Comparison of ENCODE assay signal across 12 cellular contexts in the genomic region with DNA sequence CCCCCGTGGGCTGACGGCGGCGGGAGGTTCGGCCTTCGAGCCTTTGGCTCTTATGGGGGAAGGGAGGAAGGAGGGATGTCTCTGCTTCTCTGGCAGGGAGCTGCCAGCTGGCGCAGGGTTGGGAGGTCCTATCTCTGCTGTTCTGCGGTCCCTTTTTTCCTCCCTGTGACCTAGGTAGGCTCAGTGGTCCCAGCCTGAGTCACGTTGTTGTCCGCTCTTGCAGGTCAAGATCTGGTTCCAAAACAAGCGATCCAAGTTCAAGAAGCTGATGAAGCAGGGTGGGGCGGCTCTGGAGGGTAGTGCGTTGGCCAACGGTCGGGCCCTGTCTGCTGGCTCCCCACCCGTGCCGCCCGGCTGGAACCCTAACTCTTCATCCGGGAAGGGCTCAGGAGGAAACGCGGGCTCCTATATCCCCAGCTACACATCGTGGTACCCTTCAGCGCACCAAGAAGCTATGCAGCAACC. TPM values are rescaled to one million over a fixed set of nuclear protein-coding genes. Genes with fewer than 3 reads are reported as not detected.
A peak's percentile ranks its signal among the peaks of the same experiment; 100 is the strongest.
DNase-seq lines count a peak whose midpoint lies in the region; ATAC-seq and TF ChIP-seq lines count a peak whose summit lies in the region.
"Had no signal": no experiment of that assay in that cellular context is flagged by ENCODE, and none has a peak within 500 bp of the region (broad histone marks: within the 10 kb centered on the region; RNA-seq: fewer than 3 reads in every experiment).

No MANE protein-coding gene starts in this region.

- peak overlapping the region; percentile 58 for H3K27ac Mint-ChIP-seq in activated naive CD8-positive, alpha-beta T cell

- CTCF ChIA-PET in AG04450 (lab: Charles Lee): interaction anchor here (0.5 kb wide), 1 partner anchor 500 kb away, joined by 3 read pairs; no protein-coding TSS in a partner anchor

- H3K27me3 ChIP-seq in AG04450 (ENCODE audit: control insufficient read depth, insufficient read depth, low read length) (peaks cover 84% of the 10 kb centered on the region), psoas muscle (ENCODE audit: insufficient read depth in 3 of 3, low read length in 2 of 3) (peaks cover 6 to 100% (median 79%) of the 10 kb centered on the region in 3 donors)

- no peaks in the 10 kb centered on the region for H3K36me3 ChIP-seq in mesodermal cell (ENCODE audit: control insufficient read depth, insufficient read depth, low read length)
- no peaks in the 10 kb centered on the region for H3K36me3 ChIP-seq in psoas muscle (ENCODE audit: insufficient read depth in 1 of 2, low read depth in 1 of 2)

- peaks cover 46% of the 10 kb centered on the region for H3K4me1 Mint-ChIP-seq in activated naive CD8-positive, alpha-beta T cell (ENCODE audit: low read depth)

- WGBS in mesodermal cell (ENCODE audit: insufficient coverage in 2 of 2), 2 experiments: 5% methylated on average over 8 to 21 of the region's 23 CpGs
- 10 to 13% (median 13%) methylated on average over 22 to 23 of the region's 23 CpGs for WGBS in psoas muscle, 3 donors

- peaks cover 63% of the 10 kb centered on the region for H3K27me3 Mint-ChIP-seq in activated naive CD8-positive, alpha-beta T cell

- peak overlapping the region; percentile 31 for H3K27ac ChIP-seq in AG04450 (ENCODE audit: low read depth, low read length)
- no peak overlapping the region for H3K27ac ChIP-seq in mesodermal cell (ENCODE audit: low read depth, low read length, severe bottlenecking)
- H3K27ac ChIP-seq in psoas muscle: no peak overlapping the region
- H3K27ac ChIP-seq: KMS-11 had no signal

- no peaks in the 10 kb centered on the region for H3K9me3 Mint-ChIP-seq in activated naive CD8-positive, alpha-beta T cell (ENCODE audit: low read depth)

- POLR2A ChIA-PET in AG04450 (lab: Yijun Ruan, JAX): no interaction called here

- H3K4me3 ChIP-seq in AG04450 (ENCODE audit: low read depth, low read length): peak overlapping the region; percentile 63
- H3K4me3 ChIP-seq in mesodermal cell (ENCODE audit: extremely low read depth, insufficient read depth, low read length, poor library complexity, severe bottlenecking): peak overlapping the region; percentile 46
- H3K4me3 ChIP-seq in psoas muscle: no peak overlapping the region

- in situ Hi-C loops in GM13976 (cut with MboI; ENCODE audit: low sequenced_read_pairs, unreplicated experiment): loop anchor here (25.0 kb wide), 2 partner anchors 1276 to 1376 kb away; a partner anchor contains a TSS

- ATAC-seq in HG03521 (IDR thresholded peaks at IDR 0.05; ENCODE audit: unreplicated experiment): no peak
- no peak for ATAC-seq in psoas muscle
- ATAC-seq: left colon had no signal

- H3K9me3 ChIP-seq in AG04450 (ENCODE audit: control insufficient read depth, insufficient read depth, low read length) (peaks cover 19% of the 10 kb centered on the region), mesodermal cell (ENCODE audit: control insufficient read depth, low read length) (no peaks in the 10 kb centered on the region), psoas muscle (no peaks in the 10 kb centered on the region)

- no peak for DNase-seq in AG04450 (ENCODE audit: low read depth, low spot score)
- peak; percentile 34 for DNase-seq in GM13976 (ENCODE audit: low spot score)
- DNase-seq in cerebellar nuclear complex (lab: John Stamatoyannopoulos, UW): no peak
- DNase-seq in dedifferentiated amniotic fluid mesenchymal stem cell (ENCODE audit: extremely low spot score): no peak
- DNase-seq in psoas muscle: no peak
- DNase-seq: Calu3, left colon had no signal

- H3K4me3 Mint-ChIP-seq in activated naive CD8-positive, alpha-beta T cell: peak overlapping the region; percentile 67

- TF ChIP-seq CTCF in AG04450 (IDR thresholded peaks at IDR 0.05; ENCODE audit: low read depth, low read length): no peak
- TF ChIP-seq CTCF in GM13976 (IDR thresholded peaks at IDR 0.05; ENCODE audit: borderline replicate concordance, control extremely low read depth, extremely low read depth, insufficient read depth, missing control alignments): no peak
- TF ChIP-seq CTCF in psoas muscle (IDR thresholded peaks at IDR 0.05): no peak

- peaks cover 5% of the 10 kb centered on the region for H3K4me1 ChIP-seq in mesodermal cell (ENCODE audit: control insufficient read depth, insufficient read depth, low read length, poor library complexity, severe bottlenecking)
- peaks cover 36% of the 10 kb centered on the region for H3K4me1 ChIP-seq in psoas muscle

- intact Hi-C loops in psoas muscle (cut with DNase I): no loop called here

- no peaks in the 10 kb centered on the region for H3K36me3 Mint-ChIP-seq in activated naive CD8-positive, alpha-beta T cell

RNA-seq across cellular contexts. Expression of a gene that starts 2.5 kb away (rescaled TPM):
- 1.9 and 2.2 TPM in 2 replicates for polyA plus RNA-seq in AG04450 (2011; rRNA removed)
- polyA minus RNA-seq in AG04450 (2011; rRNA and poly(A)+ RNA removed): 1.4 and 1.5 TPM in 2 replicates
- polyA plus RNA-seq in mesodermal cell (2013, experiment 1 of 2): 17.1 TPM
- polyA plus RNA-seq in mesodermal cell (2013, experiment 2 of 2): 13.8 TPM
- under 1 TPM in 2 of 4 donors, not detected in 2; 0.17 to 0.28 TPM for total RNA-seq in psoas muscle
- polyA plus RNA-seq in psoas muscle: under 1 TPM; 0.03 to 0.15 (median 0.04) TPM
- total RNA-seq: Calu3, renal cortical epithelial cell had no signal

RNA-seq across cellular contexts. Expression of a gene that starts 14.9 kb away (rescaled TPM):
- 0.10 and 0.24 TPM in 2 replicates for polyA plus RNA-seq in AG04450 (2011; rRNA removed)
- 0.09 TPM in 1 of 2 replicates, not detected in the other for polyA minus RNA-seq in AG04450 (2011; rRNA and poly(A)+ RNA removed)
- polyA plus RNA-seq in mesodermal cell (2013, experiment 1 of 2): 18.4 TPM
- 13.4 TPM for polyA plus RNA-seq in mesodermal cell (2013, experiment 2 of 2)
- total RNA-seq in psoas muscle: not detected
- polyA plus RNA-seq in psoas muscle: not detected
- total RNA-seq: Calu3, renal cortical epithelial cell had no signal
